ENCODE assay signal across 23 cellular contexts in the genomic region with DNA sequence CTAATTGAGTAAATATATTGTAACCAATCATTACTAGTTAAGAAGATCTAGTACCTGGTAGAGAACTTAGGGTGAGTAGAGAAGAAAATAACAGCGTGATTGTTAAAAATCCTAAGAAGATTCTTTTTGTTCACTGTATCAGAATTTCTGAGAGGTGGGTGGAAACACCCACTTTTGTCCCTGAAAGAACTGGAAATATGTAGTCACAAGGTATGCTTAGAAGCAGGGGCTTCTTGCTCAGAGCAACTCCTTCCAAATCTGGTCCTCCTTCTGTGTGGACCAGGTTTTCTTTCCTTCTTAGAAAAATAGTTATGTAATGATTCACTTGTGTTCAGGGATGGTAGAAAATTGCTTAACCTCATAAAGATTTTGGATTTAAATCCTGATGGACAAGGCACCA. TPM values are rescaled to one million over a fixed set of nuclear protein-coding genes. Genes with fewer than 3 reads are reported as not detected.
"Had no signal": no experiment of that assay in that cellular context is flagged by ENCODE, and none has a peak within 500 bp of the region (broad histone marks: within the 10 kb centered on the region; RNA-seq: fewer than 3 reads in every experiment).

No MANE protein-coding gene starts in this region.

- H3K9me3 ChIP-seq: left lung, pancreas, prostate gland, stomach, testis, thyroid gland, transverse colon, upper lobe of left lung, vagina had no signal

- H3K27me3 ChIP-seq: pancreas, right lobe of liver, testis, thyroid gland, transverse colon, upper lobe of left lung, vagina had no signal

- H3K4me3 ChIP-seq: left lung, lung, pancreas, prostate gland, right lobe of liver, stomach, testis, thyroid gland, transverse colon, upper lobe of left lung, vagina had no signal

- H3K27ac ChIP-seq: left lung, pancreas, prostate gland, right lobe of liver, stomach, testis, thyroid gland, transverse colon, upper lobe of left lung, vagina had no signal

- DNase-seq: immature natural killer cell; kidney; left colon; left lung; naive thymus-derived CD8-positive, alpha-beta T cell; pancreas; posterior cingulate gyrus; right lobe of liver; stimulated activated CD4-positive, alpha-beta T cell treated with anti-CD3 and anti-CD28 coated beads, Interleukin-12 subunit alpha, Interleukin-12 subunit beta, amount 100 ng/mL, for 4 hours; stimulated activated CD4-positive, alpha-beta T cell treated with anti-CD3 and anti-CD28 coated beads, Interleukin-15, amount 100 ng/mL, for 24 hours; stimulated activated CD4-positive, alpha-beta T cell treated with anti-CD3 and anti-CD28 coated beads, Interleukin-2, amount 100 ng/mL, for 24 hours; stimulated activated CD4-positive, alpha-beta T cell treated with anti-CD3 and anti-CD28 coated beads, Interleukin-4, amount 100 ng/mL, for 1 hour; stimulated activated naive B cell treated with anti-CD40 and anti-IgM and Interleukin-4, amounts not matched to agents 10 μg/mL and 1 μg/mL and 100 μg/mL, for 72 hours; stimulated activated naive CD8-positive, alpha-beta T cell treated with anti-CD3 and anti-CD28 coated beads, Interleukin-15, Interleukin-2, amounts not matched to agents 100 U/mL and 50 U/mL, for 24 hours; stomach; testis; thyroid gland; transverse colon; upper lobe of left lung had no signal

- H3K36me3 ChIP-seq: left lung, pancreas, prostate gland, right lobe of liver, stomach, thyroid gland, transverse colon, upper lobe of left lung, vagina had no signal

- H3K4me1 ChIP-seq: left lung, prostate gland, testis, vagina had no signal

- ATAC-seq: left colon; left lung; naive thymus-derived CD8-positive, alpha-beta T cell; pancreas; right lobe of liver; stimulated activated naive B cell treated with anti-CD40 and anti-IgM and Interleukin-4, amounts not matched to agents 10 μg/mL and 1 μg/mL and 100 μg/mL, for 72 hours; stimulated activated naive CD8-positive, alpha-beta T cell treated with anti-CD3 and anti-CD28 coated beads, Interleukin-15, Interleukin-2, amounts not matched to agents 100 U/mL and 50 U/mL, for 24 hours had no signal

RNA-seq across cellular contexts. Expression of a gene that starts 46.5 kb away (rescaled TPM):
- total RNA-seq: left lung; naive thymus-derived CD8-positive, alpha-beta T cell; osteoblast had no signal
